18 cellular contexts compared by ENCODE assay signal in genomic region chr6:106740287-106740686, GRCh38.
"Had no signal": no experiment of that assay in that cellular context is flagged by ENCODE, and none has a peak within 500 bp of the region (broad histone marks: within the 10 kb centered on the region; RNA-seq: fewer than 3 reads in every experiment).

No MANE protein-coding gene starts in this region.

- H3K36me3 ChIP-seq: neural progenitor cell, upper lobe of right lung had no signal

- ATAC-seq: activated T-cell treated with anti-CD3 and anti-CD28 coated beads, Interleukin-2, amount 50 U/mL, for 72 hours; naive thymus-derived CD4-positive, alpha-beta T cell; sciatic nerve; stimulated activated naive CD8-positive, alpha-beta T cell treated with anti-CD3 and anti-CD28 coated beads, Interleukin-15, amount 100 ng/mL, for 72 hours had no signal

- H3K4me2 ChIP-seq: hepatocyte, neural progenitor cell, smooth muscle cell had no signal

- H3K9me3 ChIP-seq: upper lobe of right lung had no signal

- H3K4me3 ChIP-seq: hepatocyte, neural progenitor cell, psoas muscle, smooth muscle cell, upper lobe of right lung had no signal

- H3K36me3 Mint-ChIP-seq: naive thymus-derived CD4-positive, alpha-beta T cell; neural progenitor cell had no signal

- H3K27ac Mint-ChIP-seq: activated T-cell treated with anti-CD3 and anti-CD28 coated beads, Interleukin-2, amount 50 U/mL, for 72 hours; naive thymus-derived CD4-positive, alpha-beta T cell; neural progenitor cell; T-helper 1 cell treated with Interleukin-12 subunit alpha and Interleukin-12 subunit beta and Interleukin-4 antibody, amounts not matched to agents 30 μg/mL and 1 μg/mL, for 36 hours had no signal

- H3K4me3 Mint-ChIP-seq: activated T-cell treated with anti-CD3 and anti-CD28 coated beads, Interleukin-2, amount 50 U/mL, for 72 hours; naive thymus-derived CD4-positive, alpha-beta T cell; neural progenitor cell; stimulated activated naive CD8-positive, alpha-beta T cell treated with anti-CD3 and anti-CD28 coated beads, Interleukin-15, amount 100 ng/mL, for 72 hours; T-helper 1 cell treated with Interleukin-12 subunit alpha and Interleukin-12 subunit beta and Interleukin-4 antibody, amounts not matched to agents 30 μg/mL and 1 μg/mL, for 36 hours had no signal

- H3K27ac ChIP-seq: hepatocyte, neural progenitor cell, psoas muscle, upper lobe of right lung, VCaP had no signal

- H2AFZ ChIP-seq: hepatocyte, neural progenitor cell had no signal

- H3K79me2 ChIP-seq: hepatocyte had no signal

- H3K27me3 ChIP-seq: hepatocyte, neural progenitor cell, upper lobe of right lung had no signal

- H3K9me3 Mint-ChIP-seq: activated T-cell treated with anti-CD3 and anti-CD28 coated beads, Interleukin-2, amount 50 U/mL, for 72 hours; stimulated activated naive CD8-positive, alpha-beta T cell treated with anti-CD3 and anti-CD28 coated beads, Interleukin-15, amount 100 ng/mL, for 72 hours; T-helper 1 cell treated with Interleukin-12 subunit alpha and Interleukin-12 subunit beta and Interleukin-4 antibody, amounts not matched to agents 30 μg/mL and 1 μg/mL, for 36 hours had no signal

- DNase-seq: activated CD4-positive, CD25-positive, alpha-beta regulatory T cell treated with anti-CD3 and anti-CD28 coated beads, Interleukin-2, amount 50 U/mL, for 72 hours; activated effector memory CD4-positive, alpha-beta T cell treated with anti-CD3 and anti-CD28 coated beads, Interleukin-2, amount 50 U/mL, for 16 hours; activated naive CD4-positive, alpha-beta T cell treated with anti-CD3 and anti-CD28 coated beads, Interleukin-2, amount 50 U/mL, for 16 hours; activated T-cell treated with anti-CD3 and anti-CD28 coated beads, Interleukin-2, amount 50 U/mL, for 72 hours; dermis blood vessel endothelial cell; effector memory CD4-positive, alpha-beta T cell; foreskin fibroblast; naive thymus-derived CD4-positive, alpha-beta T cell; psoas muscle; stimulated activated CD4-positive, alpha-beta T cell treated with anti-CD3 and anti-CD28 coated beads, Interleukin-4, amount 100 ng/mL, for 1 hour; stimulated activated naive CD8-positive, alpha-beta T cell treated with anti-CD3 and anti-CD28 coated beads, Interleukin-15, amount 100 ng/mL, for 72 hours; upper lobe of right lung had no signal

- H3K9ac ChIP-seq: neural progenitor cell had no signal

- H3K4me1 Mint-ChIP-seq: naive thymus-derived CD4-positive, alpha-beta T cell; neural progenitor cell; stimulated activated naive CD8-positive, alpha-beta T cell treated with anti-CD3 and anti-CD28 coated beads, Interleukin-15, amount 100 ng/mL, for 72 hours had no signal

- H3K4me1 ChIP-seq: neural progenitor cell, upper lobe of right lung had no signal
